In genomic region chr3:16177962-16178627, GRCh38 we compare ENCODE assay signal across 8 cellular contexts. TPM values are rescaled to one million over a fixed set of nuclear protein-coding genes. Genes with fewer than 3 reads are reported as not detected.
DNase-seq lines count a peak whose midpoint lies in the region; ATAC-seq, FAIRE-seq and TF ChIP-seq lines count a peak whose summit lies in the region.

No MANE protein-coding gene starts in this region.

- peak overlapping the region; percentile 54 for H3K4me3 ChIP-seq in AG10803 (ENCODE audit: low read length)
- no peak overlapping the region for H3K4me3 ChIP-seq in Loucy (ENCODE audit: low read length, poor library complexity, severe bottlenecking)
- peak overlapping the region in 2 of 4 donors; percentile 10 to 36 for H3K4me3 ChIP-seq in upper lobe of left lung

- H3K79me2 ChIP-seq in Loucy (ENCODE audit: insufficient read depth, low read length), result no peaks in the 10 kb centered on the region

- peak; percentile 87 for ATAC-seq in GM21381 (IDR thresholded peaks at IDR 0.05; ENCODE audit: unreplicated experiment)
- peak; percentile 80 to 84 for ATAC-seq in upper lobe of left lung (ENCODE audit: low FRiP score in 2 of 2)

- 23 to 26% methylated on average over 16 to 22 of the region's 22 CpGs for WGBS in upper lobe of left lung, 2 donors

- H3K9me2 ChIP-seq in Loucy (replicated peaks; ENCODE audit: low read depth, low read length), result no peaks in the 10 kb centered on the region

- H3K4me1 ChIP-seq in Loucy (ENCODE audit: insufficient read depth, low read length, poor library complexity, severe bottlenecking) (no peaks in the 10 kb centered on the region), upper lobe of left lung (peaks cover 20 to 34% (median 28%) of the 10 kb centered on the region in 4 donors)

- peak; percentile 89 for DNase-seq in AG10803 (ENCODE audit: low read depth)
- peak; percentile 37 for DNase-seq in activated T-helper 1 cell treated with Interleukin-2 at 50 U/mL for 16 hours (ENCODE audit: low read depth)
- peak; percentile 54 to 79 for DNase-seq in frontal cortex (ENCODE audit: low spot score in 2 of 2)
- DNase-seq in pons (ENCODE audit: low spot score), result peak; percentile 87
- peak; percentile 73 to 96 for DNase-seq in upper lobe of left lung
- DNase-seq in NCI-H1436 treated with DMSO at 0.1 percent for 48 hours (lab: John Stamatoyannopoulos, UW), result no peak

- no peak for TF ChIP-seq EP300 in upper lobe of left lung (IDR thresholded peaks at IDR 0.05)

- H3K9ac ChIP-seq in Loucy (ENCODE audit: low read depth, low read length, poor library complexity, severe bottlenecking), result no peak overlapping the region

- no peaks in the 10 kb centered on the region for H3F3A ChIP-seq in Loucy (ENCODE audit: low read depth)

- H3K9me3 ChIP-seq in Loucy (ENCODE audit: insufficient read depth, low read depth, low read length) (no peaks in the 10 kb centered on the region), upper lobe of left lung (no peaks in the 10 kb centered on the region)

- H3K27ac ChIP-seq in upper lobe of left lung, result no peak overlapping the region

- peak overlapping the region; percentile 73; the same call in 1 of the 2 replicates for H2AFZ ChIP-seq in Loucy (ENCODE audit: low read length)

- peak overlapping the region; percentile 38 for H3K4me2 ChIP-seq in Loucy (ENCODE audit: low read depth, low read length, poor library complexity, severe bottlenecking)

- H3K36me3 ChIP-seq in Loucy (ENCODE audit: insufficient read depth, low read length) (no peaks in the 10 kb centered on the region), upper lobe of left lung (peaks cover 0 to 3% (median 0%) of the 10 kb centered on the region in 4 donors)

- TF ChIP-seq CTCF in AG10803 (conservative IDR thresholded peaks at IDR 0.05; ENCODE audit: low read length), result peak; percentile 93
- peak; percentile 96 for TF ChIP-seq CTCF in Loucy (conservative IDR thresholded peaks at IDR 0.05; ENCODE audit: low read length)
- TF ChIP-seq CTCF in upper lobe of left lung (IDR thresholded peaks at IDR 0.05), result peak; percentile 91 to 97 (median 94)

- no peak for FAIRE-seq in frontal cortex (lab: Jason Lieb, UNC)

- TF ChIP-seq POLR2A in upper lobe of left lung (IDR thresholded peaks at IDR 0.05), result no peak

- no peaks in the 10 kb centered on the region for H3K27me3 ChIP-seq in Loucy (ENCODE audit: insufficient read depth, low read length, poor library complexity, severe bottlenecking)
- no peaks in the 10 kb centered on the region for H3K27me3 ChIP-seq in upper lobe of left lung

- H4K20me1 ChIP-seq in Loucy (ENCODE audit: insufficient read depth, low read length, poor library complexity, severe bottlenecking), result no peaks in the 10 kb centered on the region

RNA-seq across cellular contexts. Expression of gene GALNT15, which starts 3.6 kb away (rescaled TPM):
- 2.0 TPM for total RNA-seq in frontal cortex
- total RNA-seq in upper lobe of left lung, result 10 to 100 TPM in 4 of 6 donors, 1 to 10 TPM in 2; 4.4 to 34.7 (median 11.2) TPM
